ENCODE assay signal across 1 cellular context in genomic region chr2:224586127-224586702, GRCh38.
TF ChIP-seq lines count a peak whose summit lies in the region.

No MANE protein-coding gene starts in this region.

TF ChIP-seq in GM23338, 12 proteins besides CTCF, POLR2A, EP300 and RAD21 (continued from another document):
- TF ChIP-seq REST (IDR thresholded peaks at IDR 0.05; ENCODE audit: unreplicated experiment): no peak
